ENCODE assay signal across 18 cellular contexts in the genomic region with DNA sequence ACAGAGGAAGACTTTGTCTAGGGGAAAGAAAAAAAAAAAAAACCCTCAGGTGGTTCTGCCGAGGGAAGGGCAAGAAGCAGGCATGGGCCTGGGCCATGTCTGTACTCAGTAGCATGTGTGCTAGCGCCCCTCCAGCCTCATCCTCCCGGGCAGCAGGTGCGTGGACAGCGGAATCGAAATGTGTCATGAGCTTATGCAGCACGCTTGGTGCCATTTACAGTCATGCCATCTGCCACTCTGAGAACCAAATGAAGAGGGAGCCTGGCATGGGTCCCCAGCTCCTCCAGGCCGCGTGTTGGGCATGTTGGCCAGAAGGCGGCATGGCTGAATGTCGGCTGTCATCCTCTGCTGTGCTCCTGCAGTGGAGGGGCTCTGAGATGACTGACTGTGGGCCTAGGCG.
"Had no signal": no experiment of that assay in that cellular context is flagged by ENCODE, and none has a peak within 500 bp of the region (broad histone marks: within the 10 kb centered on the region; RNA-seq: fewer than 3 reads in every experiment).

No MANE protein-coding gene starts in this region.

- H3K27ac Mint-ChIP-seq: activated T-helper 2 cell treated with anti-CD3 and anti-CD28 coated beads, Interferon-gamma antibody, Interleukin-2, Interleukin-4, amounts not matched to agents 10 μg/mL and 5 μg/mL and 100 μg/mL, durations not matched to agents 14 hours and 24 hours and 36 hours; mesothelial cell of epicardium; neural progenitor cell had no signal

- H2AFZ ChIP-seq: neural progenitor cell had no signal

- H3K4me3 Mint-ChIP-seq: activated CD8-positive, alpha-beta T cell treated with anti-CD3 and anti-CD28 coated beads, Interleukin-2, amount 10 ng/mL, durations not matched to agents 7 days and 5 days; activated T-cell treated with anti-CD3 and anti-CD28 coated beads, Interleukin-2, amount 50 U/mL, for 24 hours; mesothelial cell of epicardium; neural progenitor cell had no signal

- H3K27me3 Mint-ChIP-seq: activated T-cell treated with anti-CD3 and anti-CD28 coated beads, Interleukin-2, amount 50 U/mL, for 24 hours had no signal

- H3K9me3 Mint-ChIP-seq: activated T-cell treated with anti-CD3 and anti-CD28 coated beads, Interleukin-2, amount 50 U/mL, for 24 hours; activated T-helper 2 cell treated with anti-CD3 and anti-CD28 coated beads, Interferon-gamma antibody, Interleukin-2, Interleukin-4, amounts not matched to agents 10 μg/mL and 5 μg/mL and 100 μg/mL, durations not matched to agents 14 hours and 24 hours and 36 hours; mesothelial cell of epicardium; neural progenitor cell had no signal

- H3K4me2 ChIP-seq: neural progenitor cell, smooth muscle cell had no signal

- H3K4me1 ChIP-seq: colonic mucosa, foreskin keratinocyte, right lobe of liver had no signal

- H3K27ac ChIP-seq: cardiac muscle cell, colonic mucosa, foreskin keratinocyte, left lung, neural progenitor cell, ovary, right lobe of liver, thoracic aorta, upper lobe of right lung, WERI-Rb-1 had no signal

- H3K9me3 ChIP-seq: colonic mucosa, left lung, ovary, right lobe of liver, thoracic aorta, upper lobe of right lung had no signal

- H3K4me3 ChIP-seq: cardiac muscle cell, colonic mucosa, left lung, neural progenitor cell, ovary, right lobe of liver, smooth muscle cell, thoracic aorta, upper lobe of right lung had no signal

- ATAC-seq: activated CD8-positive, alpha-beta T cell treated with anti-CD3 and anti-CD28 coated beads, Interleukin-2, amount 10 ng/mL, durations not matched to agents 7 days and 5 days; foreskin keratinocyte; left lung; right lobe of liver; upper lobe of right lung had no signal

- H3K36me3 ChIP-seq: neural progenitor cell, ovary had no signal

- H3K27me3 ChIP-seq: cardiac muscle cell, colonic mucosa, foreskin keratinocyte, left lung, neural progenitor cell, ovary, right lobe of liver, upper lobe of right lung had no signal

- DNase-seq: activated CD4-positive, alpha-beta T cell treated with anti-CD3 and anti-CD28 coated beads for 4 hours; activated CD8-positive, alpha-beta T cell treated with anti-CD3 and anti-CD28 coated beads, Interleukin-2, amount 10 ng/mL, durations not matched to agents 7 days and 5 days; activated naive CD4-positive, alpha-beta T cell treated with anti-CD3 and anti-CD28 coated beads, Interleukin-2, amount 50 U/mL, for 16 hours; activated T-cell treated with anti-CD3 and anti-CD28 coated beads, Interleukin-2, amount 50 U/mL, for 24 hours; colonic mucosa; foreskin keratinocyte; ovary; right lobe of liver; stimulated activated CD4-positive, alpha-beta T cell treated with anti-CD3 and anti-CD28 coated beads, Interleukin-4, amount 100 ng/mL, for 1 hour; upper lobe of right lung; WERI-Rb-1 had no signal
